Comparison of ENCODE assay signal across 32 cellular contexts in genomic region chr17:57519800-57520199, GRCh38.
DNase-seq lines count a peak whose midpoint lies in the region; ATAC-seq, FAIRE-seq and TF ChIP-seq lines count a peak whose summit lies in the region.
"Had no signal": no experiment of that assay in that cellular context is flagged by ENCODE, and none has a peak within 500 bp of the region (broad histone marks: within the 10 kb centered on the region; RNA-seq: fewer than 3 reads in every experiment).

No MANE protein-coding gene starts in this region.

- peaks cover 4% of the 10 kb centered on the region for H3K79me2 ChIP-seq in astrocyte (ENCODE audit: insufficient read depth, low read length)

- no peaks in the 10 kb centered on the region for H3K27me3 Mint-ChIP-seq in astrocyte (ENCODE audit: low read depth, unreplicated experiment)
- no peaks in the 10 kb centered on the region for H3K27me3 Mint-ChIP-seq in mesothelial cell of epicardium (ENCODE audit: low read depth)
- no peaks in the 10 kb centered on the region for H3K27me3 Mint-ChIP-seq in type B pancreatic cell
- H3K27me3 Mint-ChIP-seq in CD4-positive, alpha-beta memory T cell, result no peaks in the 10 kb centered on the region
- no peaks in the 10 kb centered on the region for H3K27me3 Mint-ChIP-seq in Calu3 (ENCODE audit: unreplicated experiment)
- H3K27me3 Mint-ChIP-seq: activated CD8-positive, alpha-beta T cell treated with anti-CD3 and anti-CD28 coated beads for 36 hours; activated naive CD4-positive, alpha-beta T cell treated with anti-CD3 and anti-CD28 coated beads, Interleukin-2, amount 10 ng/mL, durations not matched to agents 7 days and 5 days; naive B cell had no signal

- POLR2A ChIA-PET in CD4-positive, alpha-beta memory T cell (lab: Charles Lee; ENCODE audit: partially characterized antibody), result no interaction called here

- FAIRE-seq in astrocyte (lab: Jason Lieb, UNC), result no peak
- FAIRE-seq: D721Med, K562, TTC549 had no signal

- no TSS peak for BruUV-seq in Calu3 (replicated peaks; lab: Mats Ljungman, UMichigan)

- ATAC-seq in left cardiac atrium, result no peak
- ATAC-seq: activated CD4-positive, CD25-positive, alpha-beta regulatory T cell treated with anti-CD3 and anti-CD28 coated beads, Interleukin-2, amount 50 U/mL, for 24 hours; activated CD8-positive, alpha-beta T cell treated with anti-CD3 and anti-CD28 coated beads for 36 hours; K562; left lung had no signal

- DNase-seq in cardiac muscle cell (ENCODE audit: low read depth in 1 of 2, low spot score in 1 of 2) (no peak), left cardiac atrium (no peak), astrocyte (ENCODE audit: low read depth) (no peak), mesothelial cell of epicardium (ENCODE audit: low spot score in 2 of 2, unreplicated experiment in 2 of 2) (no peak), type B pancreatic cell (ENCODE audit: extremely low spot score, unreplicated experiment) (no peak), Calu3 (no peak), UCSD-AML1 (lab: John Stamatoyannopoulos, UW; ENCODE audit: unreplicated experiment) (no peak)
- DNase-seq in CD4-positive, alpha-beta memory T cell, result no peak
- DNase-seq: activated CD8-positive, alpha-beta memory T cell treated with anti-CD3 and anti-CD28 coated beads, Interleukin-2, amount 50 U/mL, for 48 hours; activated CD8-positive, alpha-beta T cell treated with anti-CD3 and anti-CD28 coated beads for 36 hours; activated naive CD4-positive, alpha-beta T cell treated with anti-CD3 and anti-CD28 coated beads, Interleukin-2, amount 10 ng/mL, durations not matched to agents 7 days and 5 days; adrenal gland; colonic mucosa; effector CD8-positive, alpha-beta T cell; HCEC 1CT; left lung; MM.1S; naive B cell; NCI-H1930; NCI-H526 treated with DMSO at 0.1 percent for 48 hours; NK-92 treated with Interleukin-12 subunit alpha and Interleukin-12 subunit beta, amount 100 ng/mL, for 24 hours; occipital lobe; stimulated activated CD4-positive, alpha-beta T cell treated with anti-CD3 and anti-CD28 coated beads, Interleukin-4, amount 100 ng/mL, for 4 hours had no signal

- CTCF ChIA-PET in CD4-positive, alpha-beta memory T cell (lab: Charles Lee; ENCODE audit: partially characterized antibody), result no interaction called here
- CTCF ChIA-PET in Calu3 (lab: Charles Lee), result no interaction called here

- H3K4me2 ChIP-seq in astrocyte (ENCODE audit: low read length), result no peak overlapping the region
- H3K4me2 ChIP-seq: PC-9 had no signal

- no peaks in the 10 kb centered on the region for H3K9me3 ChIP-seq in cardiac muscle cell (ENCODE audit: low read depth)
- H3K9me3 ChIP-seq in astrocyte (ENCODE audit: insufficient read depth, low read depth, low read length), result no peaks in the 10 kb centered on the region
- H3K9me3 ChIP-seq in CD4-positive, alpha-beta memory T cell (ENCODE audit: control insufficient read depth in 1 of 2, low read length in 2 of 2), result no peaks in the 10 kb centered on the region
- H3K9me3 ChIP-seq: adrenal gland, colonic mucosa, left lung had no signal

- peaks cover 3% of the 10 kb centered on the region for H3K9me3 Mint-ChIP-seq in astrocyte (ENCODE audit: unreplicated experiment)
- peaks cover 3% of the 10 kb centered on the region for H3K9me3 Mint-ChIP-seq in mesothelial cell of epicardium
- H3K9me3 Mint-ChIP-seq in type B pancreatic cell, result no peaks in the 10 kb centered on the region
- no peaks in the 10 kb centered on the region for H3K9me3 Mint-ChIP-seq in CD4-positive, alpha-beta memory T cell
- H3K9me3 Mint-ChIP-seq in Calu3 (ENCODE audit: low read depth, unreplicated experiment), result no peaks in the 10 kb centered on the region
- H3K9me3 Mint-ChIP-seq: activated CD8-positive, alpha-beta T cell treated with anti-CD3 and anti-CD28 coated beads for 36 hours; activated naive CD4-positive, alpha-beta T cell treated with anti-CD3 and anti-CD28 coated beads, Interleukin-2, amount 10 ng/mL, durations not matched to agents 7 days and 5 days; activated T-helper 1 cell treated with anti-CD3 and anti-CD28 coated beads, Interleukin-12 subunit alpha, Interleukin-12 subunit beta, Interleukin-2, Interleukin-4 antibody, amounts not matched to agents 30 ng/mL and 10 ng/mL and 1 ng/mL, durations not matched to agents 14 hours and 24 hours and 36 hours; naive B cell; T-helper 1 cell treated with Interleukin-12 subunit alpha and Interleukin-12 subunit beta and Interleukin-4 antibody, amounts not matched to agents 30 μg/mL and 1 μg/mL, for 36 hours had no signal

- H2AFZ ChIP-seq in astrocyte (ENCODE audit: low read depth, low read length), result no peak overlapping the region
- H2AFZ ChIP-seq: PC-9 had no signal

- H3K4me3 Mint-ChIP-seq in astrocyte (ENCODE audit: unreplicated experiment), result no peak overlapping the region
- H3K4me3 Mint-ChIP-seq in mesothelial cell of epicardium, result no peak overlapping the region
- no peak overlapping the region for H3K4me3 Mint-ChIP-seq in type B pancreatic cell
- no peak overlapping the region for H3K4me3 Mint-ChIP-seq in CD4-positive, alpha-beta memory T cell
- no peak overlapping the region for H3K4me3 Mint-ChIP-seq in Calu3 (ENCODE audit: low read depth, unreplicated experiment)
- H3K4me3 Mint-ChIP-seq: activated CD8-positive, alpha-beta T cell treated with anti-CD3 and anti-CD28 coated beads for 36 hours; activated naive CD4-positive, alpha-beta T cell treated with anti-CD3 and anti-CD28 coated beads, Interleukin-2, amount 10 ng/mL, durations not matched to agents 7 days and 5 days; activated T-helper 1 cell treated with anti-CD3 and anti-CD28 coated beads, Interleukin-12 subunit alpha, Interleukin-12 subunit beta, Interleukin-2, Interleukin-4 antibody, amounts not matched to agents 30 ng/mL and 10 ng/mL and 1 ng/mL, durations not matched to agents 14 hours and 24 hours and 36 hours; naive B cell; T-helper 1 cell treated with Interleukin-12 subunit alpha and Interleukin-12 subunit beta and Interleukin-4 antibody, amounts not matched to agents 30 μg/mL and 1 μg/mL, for 36 hours had no signal

- H3K4me3 ChIP-seq in cardiac muscle cell (no peak overlapping the region), astrocyte (ENCODE audit: insufficient read depth, low read depth, low read length) (no peak overlapping the region)
- H3K4me3 ChIP-seq in CD4-positive, alpha-beta memory T cell (ENCODE audit: low read length in 2 of 2), result no peak overlapping the region
- H3K4me3 ChIP-seq: adrenal gland, colonic mucosa, K562, left lung, PC-9 had no signal

- peak overlapping the region; percentile 84 for H3K27ac ChIP-seq in cardiac muscle cell
- no peak overlapping the region for H3K27ac ChIP-seq in astrocyte (ENCODE audit: low read depth, low read length)
- no peak overlapping the region for H3K27ac ChIP-seq in CD4-positive, alpha-beta memory T cell (ENCODE audit: low read depth, low read length)
- H3K27ac ChIP-seq: 22Rv1, brain microvascular endothelial cell, colonic mucosa, left lung, PC-9 had no signal

- H3K9ac ChIP-seq in astrocyte (ENCODE audit: low read length), result no peak overlapping the region

- H4K20me1 ChIP-seq in astrocyte (ENCODE audit: insufficient read depth, low read length), result peaks cover 3% of the 10 kb centered on the region

- H3K27ac Mint-ChIP-seq in astrocyte (ENCODE audit: unreplicated experiment), result peak overlapping the region; percentile 62
- peak overlapping the region; percentile 71 for H3K27ac Mint-ChIP-seq in mesothelial cell of epicardium
- H3K27ac Mint-ChIP-seq in type B pancreatic cell, result peak overlapping the region; percentile 65
- H3K27ac Mint-ChIP-seq in CD4-positive, alpha-beta memory T cell, result no peak overlapping the region
- no peak overlapping the region for H3K27ac Mint-ChIP-seq in Calu3 (ENCODE audit: unreplicated experiment)
- H3K27ac Mint-ChIP-seq: activated CD8-positive, alpha-beta T cell treated with anti-CD3 and anti-CD28 coated beads for 36 hours; activated naive CD4-positive, alpha-beta T cell treated with anti-CD3 and anti-CD28 coated beads, Interleukin-2, amount 10 ng/mL, durations not matched to agents 7 days and 5 days; activated T-helper 1 cell treated with anti-CD3 and anti-CD28 coated beads, Interleukin-12 subunit alpha, Interleukin-12 subunit beta, Interleukin-2, Interleukin-4 antibody, amounts not matched to agents 30 ng/mL and 10 ng/mL and 1 ng/mL, durations not matched to agents 14 hours and 24 hours and 36 hours; T-helper 1 cell treated with Interleukin-12 subunit alpha and Interleukin-12 subunit beta and Interleukin-4 antibody, amounts not matched to agents 30 μg/mL and 1 μg/mL, for 36 hours had no signal

- TF ChIP-seq CTCF in cardiac muscle cell (IDR thresholded peaks at IDR 0.05; ENCODE audit: low read depth, low read length) (no peak), astrocyte (IDR thresholded peaks at IDR 0.05; ENCODE audit: insufficient read depth, low read depth, low read length) (no peak), mesothelial cell of epicardium (IDR thresholded peaks at IDR 0.05; ENCODE audit: unreplicated experiment) (no peak), type B pancreatic cell (conservative IDR thresholded peaks at IDR 0.05) (no peak), Calu3 (IDR thresholded peaks at IDR 0.05; ENCODE audit: unreplicated experiment) (no peak)

- H3K27me3 ChIP-seq in cardiac muscle cell, result no peaks in the 10 kb centered on the region
- H3K27me3 ChIP-seq in astrocyte (ENCODE audit: insufficient read depth, low read length), result no peaks in the 10 kb centered on the region
- H3K27me3 ChIP-seq in CD4-positive, alpha-beta memory T cell (ENCODE audit: insufficient read depth, low read length), result no peaks in the 10 kb centered on the region
- H3K27me3 ChIP-seq: adrenal gland, brain microvascular endothelial cell, colonic mucosa, left lung had no signal

- H3K4me1 Mint-ChIP-seq in astrocyte (ENCODE audit: low read depth, unreplicated experiment), result peaks cover 34% of the 10 kb centered on the region
- peaks cover 59% of the 10 kb centered on the region for H3K4me1 Mint-ChIP-seq in mesothelial cell of epicardium
- H3K4me1 Mint-ChIP-seq in type B pancreatic cell (ENCODE audit: unreplicated experiment), result peaks cover 62% of the 10 kb centered on the region
- H3K4me1 Mint-ChIP-seq in CD4-positive, alpha-beta memory T cell, result peaks cover 8 to 27% (median 19%) of the 10 kb centered on the region in 4 donors
- H3K4me1 Mint-ChIP-seq in Calu3 (ENCODE audit: low read depth, unreplicated experiment), result peaks cover 9% of the 10 kb centered on the region

- intact Hi-C loops in left cardiac atrium (cut with DNase I), result no loop called here
- intact Hi-C loops in CD4-positive, alpha-beta memory T cell (cut with micrococcal nuclease), result loop anchor here (10.0 kb wide), 1 partner anchor 275 kb away; no protein-coding TSS in a partner anchor
- intact Hi-C loops in Calu3 (cut with micrococcal nuclease; ENCODE audit: unreplicated experiment), result no loop called here

- H3K36me3 Mint-ChIP-seq in astrocyte (ENCODE audit: low read depth, unreplicated experiment) (peaks cover 7% of the 10 kb centered on the region), mesothelial cell of epicardium (no peaks in the 10 kb centered on the region), type B pancreatic cell (peaks cover 6% of the 10 kb centered on the region), Calu3 (ENCODE audit: insufficient read depth, unreplicated experiment) (peaks cover 4% of the 10 kb centered on the region)
- peaks cover 0 to 8% of the 10 kb centered on the region in 2 donors for H3K36me3 Mint-ChIP-seq in CD4-positive, alpha-beta memory T cell
- H3K36me3 Mint-ChIP-seq: naive B cell had no signal

- H3K36me3 ChIP-seq in cardiac muscle cell, result no peaks in the 10 kb centered on the region
- H3K36me3 ChIP-seq in astrocyte (ENCODE audit: insufficient read depth, low read length), result no peaks in the 10 kb centered on the region
- no peaks in the 10 kb centered on the region for H3K36me3 ChIP-seq in CD4-positive, alpha-beta memory T cell (ENCODE audit: insufficient read depth, low read length)
- H3K36me3 ChIP-seq: adrenal gland, brain microvascular endothelial cell, colonic mucosa, left lung had no signal

- peaks cover 65% of the 10 kb centered on the region for H3K4me1 ChIP-seq in cardiac muscle cell (ENCODE audit: low read depth)
- peaks cover 30% of the 10 kb centered on the region for H3K4me1 ChIP-seq in astrocyte (ENCODE audit: insufficient read depth, low read length)
- H3K4me1 ChIP-seq in CD4-positive, alpha-beta memory T cell (ENCODE audit: insufficient read depth, low read length), result no peaks in the 10 kb centered on the region
- H3K4me1 ChIP-seq: colonic mucosa, left lung had no signal

Comparison
In these comparisons a context has a peak if more than half of its experiments do, and no peak if none do; other contexts are left out.
1. H3K27ac Mint-ChIP-seq: peak in astrocyte (single experiment), mesothelial cell of epicardium (single experiment) and type B pancreatic cell (single experiment); none in CD4-positive, alpha-beta memory T cell (0 of 7) and Calu3 (single experiment).